9 cellular contexts compared by ENCODE assay signal in genomic region chr12:132142679-132143327, GRCh38. TPM values are rescaled to one million over a fixed set of nuclear protein-coding genes. Genes with fewer than 3 reads are reported as not detected.
DNase-seq lines count a peak whose midpoint lies in the region; ATAC-seq and TF ChIP-seq lines count a peak whose summit lies in the region.
"Had no signal": no experiment of that assay in that cellular context is flagged by ENCODE, and none has a peak within 500 bp of the region (broad histone marks: within the 10 kb centered on the region; RNA-seq: fewer than 3 reads in every experiment).

No MANE protein-coding gene starts in this region.

- no peak overlapping the region for H2AFZ ChIP-seq in Loucy (ENCODE audit: low read length)
- H2AFZ ChIP-seq in neural cell (ENCODE audit: low read depth, low read length): no peak overlapping the region

- H3K4me1 ChIP-seq in BLaER1 (peaks cover 23% of the 10 kb centered on the region), Loucy (ENCODE audit: insufficient read depth, low read length, poor library complexity, severe bottlenecking) (peaks cover 31% of the 10 kb centered on the region), ectodermal cell (ENCODE audit: control insufficient read depth, insufficient read depth, low read length) (peaks cover 13% of the 10 kb centered on the region)

- DNase-seq in cerebellar cortex (ENCODE audit: low spot score) (no peak), globus pallidus (ENCODE audit: low spot score) (no peak)
- DNase-seq: NCI-H1092 treated with DMSO at 0.1 percent for 48 hours had no signal

- H3K27ac ChIP-seq in BLaER1: peak overlapping the region; percentile 87
- no peak overlapping the region for H3K27ac ChIP-seq in ectodermal cell (ENCODE audit: insufficient read depth, low read depth, low read length, poor library complexity, severe bottlenecking)
- no peak overlapping the region for H3K27ac ChIP-seq in neural cell (ENCODE audit: low read length)

- no peaks in the 10 kb centered on the region for H3F3A ChIP-seq in Loucy (ENCODE audit: low read depth)
- no peaks in the 10 kb centered on the region for H3F3A ChIP-seq in neural cell (ENCODE audit: insufficient read depth, low read length, poor library complexity, severe bottlenecking)

- H4K20me1 ChIP-seq in BLaER1 (peaks cover 82% of the 10 kb centered on the region), Loucy (ENCODE audit: insufficient read depth, low read length, poor library complexity, severe bottlenecking) (peaks cover 24% of the 10 kb centered on the region), neural cell (ENCODE audit: insufficient read depth) (no peaks in the 10 kb centered on the region)

- H3K4me2 ChIP-seq in BLaER1: peak overlapping the region; percentile 99
- peak overlapping the region; percentile 97 for H3K4me2 ChIP-seq in Loucy (ENCODE audit: low read depth, low read length, poor library complexity, severe bottlenecking)
- peak overlapping the region; percentile 91 for H3K4me2 ChIP-seq in neural cell (ENCODE audit: low read length)

- ATAC-seq in GM18909 (IDR thresholded peaks at IDR 0.05; ENCODE audit: poor library complexity, unreplicated experiment) (no peak), HG03469 (IDR thresholded peaks at IDR 0.05; ENCODE audit: unreplicated experiment) (no peak)

- no peak for TF ChIP-seq EP300 in neural cell (conservative IDR thresholded peaks at IDR 0.05; ENCODE audit: poor library complexity, severe bottlenecking)

- peaks cover 78% of the 10 kb centered on the region for H3K36me3 ChIP-seq in BLaER1
- peaks cover 29% of the 10 kb centered on the region; the same call in 1 of the 2 replicates for H3K36me3 ChIP-seq in Loucy (ENCODE audit: insufficient read depth, low read length)
- H3K36me3 ChIP-seq in ectodermal cell (ENCODE audit: control insufficient read depth, insufficient read depth, low read length): peaks cover 45% of the 10 kb centered on the region
- no peaks in the 10 kb centered on the region for H3K36me3 ChIP-seq in neural cell (ENCODE audit: insufficient read depth, low read length)

- no peak for TF ChIP-seq RAD21 in neural cell (conservative IDR thresholded peaks at IDR 0.05)

- H3K79me2 ChIP-seq in Loucy (ENCODE audit: insufficient read depth, low read length) (peaks cover 50% of the 10 kb centered on the region), neural cell (replicated peaks; ENCODE audit: insufficient read depth, low read length) (peaks cover 19% of the 10 kb centered on the region)

- H3K9me3 ChIP-seq in BLaER1 (no peaks in the 10 kb centered on the region), Loucy (ENCODE audit: insufficient read depth, low read depth, low read length) (no peaks in the 10 kb centered on the region), ectodermal cell (ENCODE audit: control insufficient read depth, low read length) (no peaks in the 10 kb centered on the region), neural cell (ENCODE audit: low read length) (no peaks in the 10 kb centered on the region)

- WGBS in ectodermal cell, 2 experiments: 88 to 90% methylated on average over 24 of the region's 24 CpGs

- H3K9me2 ChIP-seq in Loucy (replicated peaks; ENCODE audit: low read depth, low read length) (no peaks in the 10 kb centered on the region), neural cell (ENCODE audit: insufficient read depth, low read length) (no peaks in the 10 kb centered on the region)

- peak overlapping the region; percentile 94 for H3K9ac ChIP-seq in BLaER1
- peak overlapping the region; percentile 81 for H3K9ac ChIP-seq in Loucy (ENCODE audit: low read depth, low read length, poor library complexity, severe bottlenecking)
- peak overlapping the region; percentile 84 for H3K9ac ChIP-seq in neural cell (ENCODE audit: low read length)

- H3K27me3 ChIP-seq in BLaER1: no peaks in the 10 kb centered on the region
- H3K27me3 ChIP-seq in Loucy (ENCODE audit: insufficient read depth, low read length, poor library complexity, severe bottlenecking): no peaks in the 10 kb centered on the region
- H3K27me3 ChIP-seq in ectodermal cell (ENCODE audit: control insufficient read depth, insufficient read depth, low read length, poor library complexity, severe bottlenecking): no peaks in the 10 kb centered on the region
- H3K27me3 ChIP-seq in neural cell (ENCODE audit: insufficient read depth, low read depth, low read length): no peaks in the 10 kb centered on the region

- TF ChIP-seq CTCF in Loucy (conservative IDR thresholded peaks at IDR 0.05; ENCODE audit: low read length): no peak
- TF ChIP-seq CTCF in neural cell (IDR thresholded peaks at IDR 0.05; ENCODE audit: poor library complexity, severe bottlenecking): no peak

- H3K4me3 ChIP-seq in BLaER1: peak overlapping the region; percentile 97
- peak overlapping the region; percentile 93 for H3K4me3 ChIP-seq in Loucy (ENCODE audit: low read length, poor library complexity, severe bottlenecking)
- peak overlapping the region; percentile 70 for H3K4me3 ChIP-seq in ectodermal cell (ENCODE audit: insufficient read depth, low read depth, low read length)
- H3K4me3 ChIP-seq in neural cell (ENCODE audit: low read length): peak overlapping the region; percentile 82

TF ChIP-seq in neural cell, 6 proteins besides CTCF, POLR2A, EP300 and RAD21:
- TF ChIP-seq POLR2AphosphoS5 (IDR thresholded peaks at IDR 0.05): no peak
- no peak for TF ChIP-seq EZH2 (IDR thresholded peaks at IDR 0.05; ENCODE audit: borderline replicate concordance, insufficient read depth, low read length, poor library complexity, severe bottlenecking)
- TF ChIP-seq TAF1 (IDR thresholded peaks at IDR 0.05; ENCODE audit: low read depth): no peak

RNA-seq across cellular contexts. Expression of gene DDX51, which starts 1.3 kb away (rescaled TPM):
- 19.9 TPM for polyA plus RNA-seq in ectodermal cell (2013, experiment 1 of 4)
- 19.2 TPM for polyA plus RNA-seq in ectodermal cell (2013, experiment 2 of 4)
- 12.4 TPM for polyA plus RNA-seq in ectodermal cell (2013, experiment 3 of 4)
- 17.1 TPM for polyA plus RNA-seq in ectodermal cell (2013, experiment 4 of 4)
- 17.6 and 22.8 TPM in 2 replicates for polyA plus RNA-seq in neural cell
- polyA minus RNA-seq in neural cell: 13.0 and 14.1 TPM in 2 replicates

RNA-seq across cellular contexts. Expression of gene NOC4L, which starts 1.5 kb away (rescaled TPM):
- 33.9 TPM for polyA plus RNA-seq in ectodermal cell (2013, experiment 1 of 4)
- polyA plus RNA-seq in ectodermal cell (2013, experiment 2 of 4): 33.1 TPM
- polyA plus RNA-seq in ectodermal cell (2013, experiment 3 of 4): 25.5 TPM
- 19.8 TPM for polyA plus RNA-seq in ectodermal cell (2013, experiment 4 of 4)
- polyA plus RNA-seq in neural cell: 21.6 and 26.9 TPM in 2 replicates
- polyA minus RNA-seq in neural cell: 10.8 and 16.8 TPM in 2 replicates
